In genomic region chr9:122138560-122139268, GRCh38 we compare ENCODE assay signal across 1 cellular context.
TF ChIP-seq lines count a peak whose summit lies in the region.

No MANE protein-coding gene starts in this region.

TF ChIP-seq in HepG2, 621 proteins besides CTCF, POLR2A, EP300 and RAD21 (continued from another document and continues in another):
- TF ChIP-seq ZNF230 (CRISPR knock-in tag; IDR thresholded peaks at IDR 0.05) = 0 out of 2 replicates have a peak, but pooled peaks have one; percentile 18
- no peak for TF ChIP-seq JARID2 (CRISPR knock-in tag; IDR thresholded peaks at IDR 0.05; ENCODE audit: insufficient replicate concordance)
- TF ChIP-seq ZNF619 (CRISPR knock-in tag; IDR thresholded peaks at IDR 0.05) = no peak
- no peak for TF ChIP-seq NFAT5 (CRISPR knock-in tag; IDR thresholded peaks at IDR 0.05)
- TF ChIP-seq PAWR (CRISPR knock-in tag; IDR thresholded peaks at IDR 0.05; ENCODE audit: borderline replicate concordance) = no peak
- no peak for TF ChIP-seq TBX3 (IDR thresholded peaks at IDR 0.05; ENCODE audit: borderline replicate concordance)
- no peak for TF ChIP-seq SIN3A (IDR thresholded peaks at IDR 0.05; ENCODE audit: borderline replicate concordance, low read depth, low read length)
- TF ChIP-seq SNAPC2 (CRISPR knock-in tag; IDR thresholded peaks at IDR 0.05) = no peak
- no peak for TF ChIP-seq ZBTB33 (CRISPR knock-in tag; IDR thresholded peaks at IDR 0.05)
- TF ChIP-seq AHR (CRISPR knock-in tag; IDR thresholded peaks at IDR 0.05) = no peak
- TF ChIP-seq POGZ (CRISPR knock-in tag; IDR thresholded peaks at IDR 0.05) = no peak
- TF ChIP-seq SIX4 (CRISPR knock-in tag; IDR thresholded peaks at IDR 0.05) = no peak
- 0 out of 2 replicates have a peak, but pooled peaks have one; percentile 53 for TF ChIP-seq ZBTB38 (CRISPR knock-in tag; IDR thresholded peaks at IDR 0.05)
- TF ChIP-seq ZNF484 (CRISPR knock-in tag; IDR thresholded peaks at IDR 0.05; ENCODE audit: borderline replicate concordance, low read depth) = no peak
- TF ChIP-seq ZFX (CRISPR knock-in tag; IDR thresholded peaks at IDR 0.05; ENCODE audit: low read depth) = no peak; the same call in 1 of the 2 replicates
- no peak for TF ChIP-seq CSRNP1 (CRISPR knock-in tag; IDR thresholded peaks at IDR 0.05)
- no peak for TF ChIP-seq BORCS8-MEF2B (CRISPR knock-in tag; IDR thresholded peaks at IDR 0.05)
- TF ChIP-seq ZNF776 (CRISPR knock-in tag; IDR thresholded peaks at IDR 0.05) = no peak
- no peak for TF ChIP-seq HMGXB3 (CRISPR knock-in tag; IDR thresholded peaks at IDR 0.05; ENCODE audit: borderline replicate concordance)
- no peak for TF ChIP-seq DNMT1 (CRISPR knock-in tag; IDR thresholded peaks at IDR 0.05)
- TF ChIP-seq ISX (CRISPR knock-in tag; conservative IDR thresholded peaks at IDR 0.05) = no peak
- no peak for TF ChIP-seq ZNF709 (CRISPR knock-in tag; IDR thresholded peaks at IDR 0.05)
- no peak for TF ChIP-seq ZNF562 (CRISPR knock-in tag; IDR thresholded peaks at IDR 0.05; ENCODE audit: borderline replicate concordance)
- no peak for TF ChIP-seq HBP1 (CRISPR knock-in tag; IDR thresholded peaks at IDR 0.05; ENCODE audit: low read depth)
- no peak for TF ChIP-seq ZNF232 (CRISPR knock-in tag; IDR thresholded peaks at IDR 0.05; ENCODE audit: borderline replicate concordance)
- no peak for TF ChIP-seq ELF4 (CRISPR knock-in tag; IDR thresholded peaks at IDR 0.05; ENCODE audit: borderline replicate concordance)
- no peak for TF ChIP-seq CBX1 (IDR thresholded peaks at IDR 0.05; ENCODE audit: low read depth)
- TF ChIP-seq KLF15 (CRISPR knock-in tag; IDR thresholded peaks at IDR 0.05; ENCODE audit: borderline replicate concordance) = no peak
- TF ChIP-seq LCORL (IDR thresholded peaks at IDR 0.05) = no peak
- peak; percentile 62; the same call in 1 of the 2 replicates for TF ChIP-seq LCORL (CRISPR knock-in tag; IDR thresholded peaks at IDR 0.05)
- 0 out of 2 replicates have a peak, but pooled peaks have one; percentile 30 for TF ChIP-seq SPEN (CRISPR knock-in tag; IDR thresholded peaks at IDR 0.05; ENCODE audit: low read depth)
- TF ChIP-seq ZSCAN30 (CRISPR knock-in tag; IDR thresholded peaks at IDR 0.05) = no peak
- TF ChIP-seq MAF1 (CRISPR knock-in tag; IDR thresholded peaks at IDR 0.05; ENCODE audit: borderline replicate concordance) = no peak
- TF ChIP-seq PBX3 (CRISPR knock-in tag; IDR thresholded peaks at IDR 0.05; ENCODE audit: borderline replicate concordance) = no peak
- TF ChIP-seq ZNF672 (CRISPR knock-in tag; IDR thresholded peaks at IDR 0.05) = no peak
- no peak for TF ChIP-seq RARG (CRISPR knock-in tag; IDR thresholded peaks at IDR 0.05; ENCODE audit: low read depth)
- TF ChIP-seq MED1 (CRISPR knock-in tag; IDR thresholded peaks at IDR 0.05) = peak; percentile 25; the same call in 1 of the 2 replicates
- TF ChIP-seq ZNF687 (CRISPR knock-in tag; IDR thresholded peaks at IDR 0.05) = peak; percentile 20; the same call in 1 of the 2 replicates
- TF ChIP-seq ZNF253 (CRISPR knock-in tag; IDR thresholded peaks at IDR 0.05; ENCODE audit: borderline replicate concordance) = no peak
- TF ChIP-seq SP4 (CRISPR knock-in tag; IDR thresholded peaks at IDR 0.05) = no peak
- no peak for TF ChIP-seq HNF1B (CRISPR knock-in tag; IDR thresholded peaks at IDR 0.05)
- TF ChIP-seq ZNF207 (IDR thresholded peaks at IDR 0.05; ENCODE audit: borderline replicate concordance) = no peak
